In the genomic region with DNA sequence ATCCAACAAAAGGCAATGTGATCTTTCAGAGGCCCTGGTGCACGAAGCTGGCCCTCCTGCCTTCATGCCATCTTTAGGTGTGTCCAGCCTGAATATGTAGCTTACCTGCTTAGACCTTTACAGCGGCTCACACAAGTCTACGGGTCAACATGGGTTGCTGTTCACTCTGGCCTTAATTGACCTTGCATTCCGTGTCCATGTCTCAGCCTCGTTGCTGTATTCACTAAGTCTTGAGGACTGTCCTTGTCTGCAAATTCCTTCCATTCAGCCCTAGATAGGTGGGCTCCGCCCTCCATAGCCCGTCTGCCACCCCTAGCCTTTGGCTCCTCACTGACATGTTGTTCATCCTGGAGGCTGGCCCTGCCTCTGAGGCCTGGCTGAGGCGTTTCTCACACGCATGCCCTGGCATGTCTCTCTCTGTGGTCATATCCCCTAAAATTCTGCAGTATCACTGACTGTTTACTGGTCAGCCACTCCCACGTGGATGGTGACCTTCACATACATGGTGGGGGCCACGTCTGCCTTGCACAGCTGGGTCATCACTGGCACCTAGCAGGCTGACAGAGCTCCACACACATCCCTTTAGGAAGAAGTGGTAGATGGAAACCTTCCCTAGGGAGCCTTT, we compare ENCODE assay signal across 20 cellular contexts.
DNase-seq lines count a peak whose midpoint lies in the region; ATAC-seq and TF ChIP-seq lines count a peak whose summit lies in the region.
"Had no signal": no experiment of that assay in that cellular context is flagged by ENCODE, and none has a peak within 500 bp of the region (broad histone marks: within the 10 kb centered on the region; RNA-seq: fewer than 3 reads in every experiment).

No MANE protein-coding gene starts in this region.

- H3K79me2 ChIP-seq in trophoblast cell (ENCODE audit: control insufficient read depth, insufficient read depth, low read length, poor library complexity): peaks cover 6% of the 10 kb centered on the region

- no peaks in the 10 kb centered on the region for H3K4me1 ChIP-seq in heart left ventricle
- peaks cover 32 to 38% of the 10 kb centered on the region in 2 experiments for H3K4me1 ChIP-seq in trophoblast cell (ENCODE audit: control insufficient read depth in 1 of 2, insufficient read depth in 2 of 2, low read length in 2 of 2)
- no peaks in the 10 kb centered on the region for H3K4me1 ChIP-seq in aorta (ENCODE audit: control insufficient read depth in 1 of 2, insufficient read depth in 2 of 2, low read length in 2 of 2)
- H3K4me1 ChIP-seq: A549, BE2C had no signal

- 86 to 91% (median 88%) methylated on average over 11 of the region's 11 CpGs for WGBS in heart left ventricle, 4 donors
- WGBS in trophoblast cell (ENCODE audit: extremely low coverage, insufficient coverage, insufficient read length): no CpG with 5 or more reads among the region's 11 CpGs
- 91% methylated on average over 11 of the region's 11 CpGs for WGBS in aorta, 2 donors

- no peak overlapping the region for H3K9ac ChIP-seq in trophoblast cell (ENCODE audit: low read length)
- H3K9ac ChIP-seq: BLaER1 treated with 17β-estradiol and CSF1 and Interleukin-3, amounts not matched to agents 10 nM and 100 nM had no signal

- peak overlapping the region; percentile 47 for H2BK5ac ChIP-seq in trophoblast cell (ENCODE audit: low read depth, low read length, poor library complexity)

- DNase-seq in cardiac septum (ENCODE audit: low spot score) (peak; percentile 69), heart left ventricle (no peak), trophoblast cell (peak; percentile 63 to 84), aorta (no peak), GM19238 (ENCODE audit: insufficient read length, low spot score) (no peak), DMS 273 treated with DMSO at 0.1 percent for 48 hours (lab: John Stamatoyannopoulos, UW) (no peak)
- DNase-seq: 8988T; ACHN; AML-193; CD4-positive, alpha-beta T cell; CD8-positive, alpha-beta memory T cell; DMS53; DMS79 treated with DMSO at 0.1 percent for 48 hours; GF-D8; GOT3; H7; HCEC 1CT had no signal

- TF ChIP-seq POLR2A in heart left ventricle (IDR thresholded peaks at IDR 0.05): no peak

- H2AFZ ChIP-seq in trophoblast cell (ENCODE audit: insufficient read depth, low read length, poor library complexity): no peak overlapping the region

- H2BK120ac ChIP-seq in trophoblast cell (ENCODE audit: insufficient read depth, low read length, poor library complexity): peak overlapping the region; percentile 6

- H3K27me3 ChIP-seq in heart left ventricle: peaks cover 0 to 32% (median 0%) of the 10 kb centered on the region in 9 donors
- H3K27me3 ChIP-seq in trophoblast cell (ENCODE audit: insufficient read depth, low read length): no peaks in the 10 kb centered on the region
- no peaks in the 10 kb centered on the region for H3K27me3 ChIP-seq in aorta (ENCODE audit: control insufficient read depth in 1 of 2, insufficient read depth in 2 of 2, low read length in 1 of 2)
- H3K27me3 ChIP-seq: BE2C; BLaER1 treated with 17β-estradiol and CSF1 and Interleukin-3, amounts not matched to agents 10 nM and 100 nM had no signal

- no peak overlapping the region for H3K4me2 ChIP-seq in trophoblast cell (ENCODE audit: low read length)
- H3K4me2 ChIP-seq: A549; BLaER1 treated with 17β-estradiol and CSF1 and Interleukin-3, amounts not matched to agents 10 nM and 100 nM had no signal

- peak overlapping the region; percentile 14 for H4K8ac ChIP-seq in trophoblast cell (ENCODE audit: low read depth, low read length)

- H4K91ac ChIP-seq in trophoblast cell (ENCODE audit: low read depth, low read length): peak overlapping the region; percentile 99

- peak overlapping the region; percentile 86 for H2AK5ac ChIP-seq in trophoblast cell (ENCODE audit: low read length)

- ATAC-seq in heart left ventricle (no peak), aorta (ENCODE audit: low FRiP score) (peak; percentile 17)
- ATAC-seq: A549 had no signal

- H3K23ac ChIP-seq in trophoblast cell (ENCODE audit: low read length): no peak overlapping the region

- H3K4ac ChIP-seq in trophoblast cell (ENCODE audit: low read depth, low read length): peak overlapping the region; percentile 12

- H3K27ac ChIP-seq in heart left ventricle: no peak overlapping the region
- H3K27ac ChIP-seq in trophoblast cell (ENCODE audit: low read depth, low read length): no peak overlapping the region
- H3K27ac ChIP-seq in aorta (ENCODE audit: low read depth in 1 of 2, low read length in 2 of 2): no peak overlapping the region
- H3K27ac ChIP-seq: A549; BLaER1 treated with 17β-estradiol and CSF1 and Interleukin-3, amounts not matched to agents 10 nM and 100 nM had no signal

- H3K36me3 ChIP-seq in heart left ventricle (no peaks in the 10 kb centered on the region), trophoblast cell (ENCODE audit: control insufficient read depth in 1 of 2, insufficient read depth in 2 of 2, low read length in 2 of 2) (no peaks in the 10 kb centered on the region), aorta (ENCODE audit: control insufficient read depth in 1 of 2, insufficient read depth in 2 of 2, low read length in 1 of 2) (no peaks in the 10 kb centered on the region)
- H3K36me3 ChIP-seq: BE2C; BLaER1 treated with 17β-estradiol and CSF1 and Interleukin-3, amounts not matched to agents 10 nM and 100 nM had no signal

- intact Hi-C loops in cardiac septum (cut with DNase I) (no loop called here), heart left ventricle (cut with DNase I) (loop anchor here in 2 of 10 donors (10.0 kb wide), 2 partner anchors 196 to 246 kb away; no protein-coding TSS in a partner anchor), aorta (cut with DNase I) (no loop called here)

- H2BK12ac ChIP-seq in trophoblast cell (ENCODE audit: low read length): peak overlapping the region; percentile 90

- peaks cover 51% of the 10 kb centered on the region for H3K79me1 ChIP-seq in trophoblast cell (ENCODE audit: low read length)

- H4K12ac ChIP-seq in trophoblast cell (ENCODE audit: low read depth, low read length): no peak overlapping the region

- no peak for TF ChIP-seq CTCF in heart left ventricle (IDR thresholded peaks at IDR 0.05)

- H3K9me3 ChIP-seq in heart left ventricle (peaks cover 0 to 4% (median 0%) of the 10 kb centered on the region in 12 donors), trophoblast cell (ENCODE audit: insufficient read depth, low read depth, low read length) (no peaks in the 10 kb centered on the region), aorta (ENCODE audit: control insufficient read depth, low read length) (no peaks in the 10 kb centered on the region)
- H3K9me3 ChIP-seq: A549; BE2C; BLaER1 treated with 17β-estradiol and CSF1 and Interleukin-3, amounts not matched to agents 10 nM and 100 nM had no signal

- H3K4me3 ChIP-seq in heart left ventricle (no peak overlapping the region), trophoblast cell (ENCODE audit: low read depth, low read length) (no peak overlapping the region), aorta (ENCODE audit: low read length in 2 of 2) (no peak overlapping the region)
- H3K4me3 ChIP-seq: A549; BLaER1 treated with 17β-estradiol and CSF1 and Interleukin-3, amounts not matched to agents 10 nM and 100 nM had no signal

- H3K14ac ChIP-seq in trophoblast cell (ENCODE audit: low read length): peak overlapping the region; percentile 94

- peak overlapping the region; percentile 56 for H3K18ac ChIP-seq in trophoblast cell (ENCODE audit: low read length)

Comparison
In these comparisons a context has a peak if more than half of its experiments do, and no peak if none do; other contexts are left out.
1. DNase-seq: peak in cardiac septum (single experiment) and trophoblast cell (2 of 2); none in heart left ventricle (0 of 5), aorta (0 of 2), GM19238 (single experiment) and DMS 273 treated with DMSO at 0.1 percent for 48 hours (single experiment).